In the genomic region with DNA sequence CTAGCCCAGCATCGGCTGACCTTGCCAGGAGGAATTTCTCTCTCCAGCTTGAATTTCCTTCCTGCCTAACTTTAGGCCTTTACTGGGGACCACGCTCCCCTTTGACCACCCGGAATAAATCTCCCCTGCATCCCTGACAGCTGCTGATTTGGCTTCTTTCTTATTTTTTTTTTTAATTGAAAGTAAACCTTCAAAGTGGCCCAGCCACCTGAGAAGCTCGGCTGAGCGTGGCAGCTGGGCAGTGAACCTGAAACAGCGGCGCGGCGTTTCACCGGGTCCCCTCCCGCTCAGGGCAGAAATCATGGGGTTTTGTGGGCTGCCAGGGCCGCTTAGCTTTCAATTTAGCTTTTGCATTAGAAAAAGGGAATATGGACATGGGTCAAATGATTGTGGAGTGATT, we compare ENCODE assay signal across 12 cellular contexts. TPM values are rescaled to one million over a fixed set of nuclear protein-coding genes. Genes with fewer than 3 reads are reported as not detected.
DNase-seq lines count a peak whose midpoint lies in the region; ATAC-seq and TF ChIP-seq lines count a peak whose summit lies in the region.
"Had no signal": no experiment of that assay in that cellular context is flagged by ENCODE, and none has a peak within 500 bp of the region (broad histone marks: within the 10 kb centered on the region; RNA-seq: fewer than 3 reads in every experiment).

No MANE protein-coding gene starts in this region.

- H3K27me3 ChIP-seq in KMS-11 (ENCODE audit: insufficient read depth, low read depth) = no peaks in the 10 kb centered on the region; the same call in 1 of the 2 replicates
- no peaks in the 10 kb centered on the region for H3K27me3 ChIP-seq in neural progenitor cell

- H3K79me2 ChIP-seq in KMS-11 (ENCODE audit: insufficient read depth, low read depth) (no peaks in the 10 kb centered on the region), neural progenitor cell (ENCODE audit: low read depth) (no peaks in the 10 kb centered on the region)

- no peaks in the 10 kb centered on the region for H4K20me1 ChIP-seq in KMS-11 (ENCODE audit: insufficient read depth)
- H4K20me1 ChIP-seq in neural progenitor cell (ENCODE audit: low read depth) = no peaks in the 10 kb centered on the region

- peaks cover 9% of the 10 kb centered on the region for H3F3A ChIP-seq in neural progenitor cell (ENCODE audit: low read depth)

- H3K4me3 ChIP-seq in KMS-11 (IDR thresholded peaks at IDR 0.05; ENCODE audit: insufficient read depth, low read depth, low read length) (no peak overlapping the region), neural progenitor cell (no peak overlapping the region)

- TF ChIP-seq CTCF in KMS-11 (conservative IDR thresholded peaks at IDR 0.05; ENCODE audit: low read depth, low read length) = no peak
- TF ChIP-seq CTCF in neural progenitor cell (IDR thresholded peaks at IDR 0.05) = no peak

- peaks cover 35% of the 10 kb centered on the region for H3K4me1 Mint-ChIP-seq in neural progenitor cell

- H3K36me3 ChIP-seq in KMS-11 (ENCODE audit: insufficient read depth) (no peaks in the 10 kb centered on the region), neural progenitor cell (no peaks in the 10 kb centered on the region)
- H3K36me3 ChIP-seq: WERI-Rb-1 had no signal

- H3K27me3 Mint-ChIP-seq in neural progenitor cell (ENCODE audit: insufficient read depth, low read depth) = peaks cover 4% of the 10 kb centered on the region
- H3K27me3 Mint-ChIP-seq: progenitor cell of endocrine pancreas had no signal

- no peaks in the 10 kb centered on the region for H3K36me3 Mint-ChIP-seq in neural progenitor cell
- H3K36me3 Mint-ChIP-seq: activated naive CD8-positive, alpha-beta T cell treated with anti-CD3 and anti-CD28 coated beads, Interleukin-2, amount 10 ng/mL, durations not matched to agents 7 days and 5 days had no signal

- H3K27ac ChIP-seq in KMS-11 (peak overlapping the region; percentile 83), neural progenitor cell (no peak overlapping the region)
- H3K27ac ChIP-seq: WERI-Rb-1 had no signal

- H3K9me3 Mint-ChIP-seq in neural progenitor cell = peaks cover 7% of the 10 kb centered on the region
- H3K9me3 Mint-ChIP-seq: activated naive CD8-positive, alpha-beta T cell treated with anti-CD3 and anti-CD28 coated beads, Interleukin-2, amount 10 ng/mL, durations not matched to agents 7 days and 5 days had no signal

- H3K27ac Mint-ChIP-seq in neural progenitor cell = peak overlapping the region; percentile 6
- H3K27ac Mint-ChIP-seq: activated naive CD8-positive, alpha-beta T cell treated with anti-CD3 and anti-CD28 coated beads, Interleukin-2, amount 10 ng/mL, durations not matched to agents 7 days and 5 days; progenitor cell of endocrine pancreas had no signal

- ATAC-seq in GM18907 (IDR thresholded peaks at IDR 0.05; ENCODE audit: unreplicated experiment) (peak; percentile 73), GM21717 (IDR thresholded peaks at IDR 0.05; ENCODE audit: unreplicated experiment) (peak; percentile 65)

- no peaks in the 10 kb centered on the region for H3K9me3 ChIP-seq in neural progenitor cell (ENCODE audit: low read depth)

- H3K4me2 ChIP-seq in KMS-11 = peak overlapping the region; percentile 97
- H3K4me2 ChIP-seq in neural progenitor cell = no peak overlapping the region

- peaks cover 55% of the 10 kb centered on the region for H3K4me1 ChIP-seq in KMS-11 (ENCODE audit: low read depth, poor library complexity, severe bottlenecking)
- no peaks in the 10 kb centered on the region for H3K4me1 ChIP-seq in neural progenitor cell

- DNase-seq in neural progenitor cell (ENCODE audit: low spot score) = no peak
- DNase-seq in EL = no peak
- no peak for DNase-seq in retina
- no peak for DNase-seq in occipital lobe (lab: John Stamatoyannopoulos, UW)
- DNase-seq in epidermal melanocyte (ENCODE audit: insufficient read length, low spot score) = no peak
- DNase-seq: activated naive CD8-positive, alpha-beta T cell treated with anti-CD3 and anti-CD28 coated beads, Interleukin-2, amount 10 ng/mL, durations not matched to agents 7 days and 5 days; effector CD4-positive, alpha-beta T cell; WERI-Rb-1 had no signal

- H2AFZ ChIP-seq in KMS-11 (ENCODE audit: low read depth) = peak overlapping the region; percentile 75
- no peak overlapping the region for H2AFZ ChIP-seq in neural progenitor cell (replicated peaks)

- H3K4me3 Mint-ChIP-seq in neural progenitor cell = peak overlapping the region; percentile 63
- H3K4me3 Mint-ChIP-seq: activated naive CD8-positive, alpha-beta T cell treated with anti-CD3 and anti-CD28 coated beads, Interleukin-2, amount 10 ng/mL, durations not matched to agents 7 days and 5 days had no signal

- peak overlapping the region; percentile 62 for H3K9ac ChIP-seq in KMS-11
- no peak overlapping the region for H3K9ac ChIP-seq in neural progenitor cell

RNA-seq across cellular contexts. Expression of a gene that starts 32.0 kb away (rescaled TPM):
- total RNA-seq in neural progenitor cell (ENCODE audit: low replicate concordance) = 0.13 TPM in 1 of 2 replicates, not detected in the other
- not detected for total RNA-seq in occipital lobe
- total RNA-seq: progenitor cell of endocrine pancreas had no signal
